7 cellular contexts compared by ENCODE assay signal in genomic region chr12:103495158-103495782, GRCh38. TPM values are rescaled to one million over a fixed set of nuclear protein-coding genes. Genes with fewer than 3 reads are reported as not detected.
DNase-seq lines count a peak whose midpoint lies in the region; ATAC-seq lines count a peak whose summit lies in the region.

No MANE protein-coding gene starts in this region.

- no peak overlapping the region for H3K27ac Mint-ChIP-seq in activated naive CD8-positive, alpha-beta T cell treated with anti-CD3 and anti-CD28 coated beads, Interleukin-2, amount 10 ng/mL, durations not matched to agents 7 days and 5 days
- peak overlapping the region in 2 of 6 donors; percentile 15 to 43 for H3K27ac Mint-ChIP-seq in immature natural killer cell

- H3K36me3 Mint-ChIP-seq in activated naive CD8-positive, alpha-beta T cell treated with anti-CD3 and anti-CD28 coated beads, Interleukin-2, amount 10 ng/mL, durations not matched to agents 7 days and 5 days, result peaks cover 1% of the 10 kb centered on the region
- H3K36me3 Mint-ChIP-seq in immature natural killer cell, result no peaks in the 10 kb centered on the region

- POLR2A ChIA-PET in activated naive CD8-positive, alpha-beta T cell treated with anti-CD3 and anti-CD28 coated beads, Interleukin-2, amount 10 ng/mL, durations not matched to agents 7 days and 5 days (lab: Charles Lee), result no interaction called here

- DNase-seq in SHP77 treated with DMSO at 0.1 percent for 48 hours (lab: John Stamatoyannopoulos, UW) (peak; percentile 68), immature natural killer cell (peak in 2 of 3 donors; percentile 17 to 56), occipital lobe (lab: John Stamatoyannopoulos, UW) (no peak)
- peak; percentile 69 for DNase-seq in activated naive CD8-positive, alpha-beta T cell treated with anti-CD3 and anti-CD28 coated beads, Interleukin-2, amount 10 ng/mL, durations not matched to agents 7 days and 5 days
- DNase-seq in stimulated activated CD8-positive, alpha-beta memory T cell treated with anti-CD3 and anti-CD28 coated beads, Interleukin-15, amount 100 ng/mL, for 4 hours (ENCODE audit: low read depth in 2 of 2), result peak; percentile 49 to 50

- peak overlapping the region; percentile 82 for H3K4me3 Mint-ChIP-seq in activated naive CD8-positive, alpha-beta T cell treated with anti-CD3 and anti-CD28 coated beads, Interleukin-2, amount 10 ng/mL, durations not matched to agents 7 days and 5 days
- H3K4me3 Mint-ChIP-seq in immature natural killer cell, result peak overlapping the region; percentile 53 to 88 (median 75)

- peaks cover 5% of the 10 kb centered on the region for H3K9me3 Mint-ChIP-seq in activated naive CD8-positive, alpha-beta T cell treated with anti-CD3 and anti-CD28 coated beads, Interleukin-2, amount 10 ng/mL, durations not matched to agents 7 days and 5 days
- H3K9me3 Mint-ChIP-seq in immature natural killer cell, result peaks cover 0 to 16% (median 5%) of the 10 kb centered on the region in 6 donors

- H3K27me3 Mint-ChIP-seq in activated naive CD8-positive, alpha-beta T cell treated with anti-CD3 and anti-CD28 coated beads, Interleukin-2, amount 10 ng/mL, durations not matched to agents 7 days and 5 days, result peaks cover 34% of the 10 kb centered on the region
- peaks cover 13 to 17% (median 14%) of the 10 kb centered on the region in 3 donors for H3K27me3 Mint-ChIP-seq in immature natural killer cell (ENCODE audit: low read depth in 3 of 3)

- peaks cover 13% of the 10 kb centered on the region for H3K4me1 Mint-ChIP-seq in activated naive CD8-positive, alpha-beta T cell treated with anti-CD3 and anti-CD28 coated beads, Interleukin-2, amount 10 ng/mL, durations not matched to agents 7 days and 5 days
- peaks cover 12 to 16% of the 10 kb centered on the region in 2 donors for H3K4me1 Mint-ChIP-seq in immature natural killer cell

- ATAC-seq in GM19395 (IDR thresholded peaks at IDR 0.05; ENCODE audit: unreplicated experiment), result peak; percentile 71
- peak; percentile 80 for ATAC-seq in HG03432 (IDR thresholded peaks at IDR 0.05; ENCODE audit: unreplicated experiment)
- peak; percentile 84 for ATAC-seq in activated naive CD8-positive, alpha-beta T cell treated with anti-CD3 and anti-CD28 coated beads, Interleukin-2, amount 10 ng/mL, durations not matched to agents 7 days and 5 days (ENCODE audit: low read depth)

RNA-seq across cellular contexts. Expression of gene C12orf42, which starts 0.5 kb away (rescaled TPM):
- total RNA-seq in activated naive CD8-positive, alpha-beta T cell treated with anti-CD3 and anti-CD28 coated beads, Interleukin-2, amount 10 ng/mL, durations not matched to agents 7 days and 5 days, result 1 to 10 TPM; 4.8 to 5.4 TPM
- polyA plus RNA-seq in immature natural killer cell, result under 1 TPM in 2 of 3 donors, not detected in 1; 0.14 to 0.50 TPM
- 2.3 TPM for total RNA-seq in occipital lobe
